17 cellular contexts compared by ENCODE assay signal in the genomic region with DNA sequence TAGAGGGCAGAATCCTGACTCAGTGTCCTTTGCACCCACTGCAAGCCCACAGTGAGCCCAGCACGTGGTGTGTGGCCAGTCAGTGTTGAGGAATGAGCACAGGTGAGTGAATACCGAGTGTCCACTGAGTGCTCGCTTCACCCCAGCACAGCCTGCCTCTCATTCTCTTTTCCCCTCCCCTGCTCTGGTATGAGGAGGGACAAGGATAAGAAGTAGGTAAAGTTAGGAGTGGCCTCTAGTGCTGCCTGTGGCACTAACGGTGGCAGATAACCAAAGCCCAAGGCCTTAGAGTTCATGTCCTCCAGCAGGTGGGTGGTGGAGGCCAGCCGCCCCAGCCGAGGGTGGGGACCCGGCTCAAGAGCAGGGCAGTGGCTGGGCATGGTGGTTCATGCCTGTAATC. TPM values are rescaled to one million over a fixed set of nuclear protein-coding genes. Genes with fewer than 3 reads are reported as not detected.
DNase-seq lines count a peak whose midpoint lies in the region; ATAC-seq and TF ChIP-seq lines count a peak whose summit lies in the region.
"Had no signal": no experiment of that assay in that cellular context is flagged by ENCODE, and none has a peak within 500 bp of the region (broad histone marks: within the 10 kb centered on the region; RNA-seq: fewer than 3 reads in every experiment).

No MANE protein-coding gene starts in this region.

- H3K79me2 ChIP-seq in OCI-LY7 (ENCODE audit: insufficient read depth, low read depth, low read length) (peaks cover 46% of the 10 kb centered on the region), PC-3 (ENCODE audit: low read length) (no peaks in the 10 kb centered on the region)

- no peak overlapping the region for H3K4me3 Mint-ChIP-seq in naive thymus-derived CD4-positive, alpha-beta T cell
- H3K4me3 Mint-ChIP-seq: H9 had no signal

- H3K4me3 ChIP-seq in heart right ventricle, result no peak overlapping the region
- peak overlapping the region; percentile 71 for H3K4me3 ChIP-seq in OCI-LY7 (ENCODE audit: low read depth, low read length, poor library complexity, severe bottlenecking)
- no peak overlapping the region for H3K4me3 ChIP-seq in upper lobe of right lung
- H3K4me3 ChIP-seq in naive thymus-derived CD4-positive, alpha-beta T cell (ENCODE audit: low read length), result no peak overlapping the region
- no peak overlapping the region for H3K4me3 ChIP-seq in PC-3 (ENCODE audit: low read length)
- H3K4me3 ChIP-seq in spleen, result no peak overlapping the region
- H3K4me3 ChIP-seq: SJSA1 had no signal

- BruUV-seq in OCI-LY7 (replicated peaks; lab: Mats Ljungman, UMichigan) (no TSS peak), PC-3 (replicated peaks; lab: Mats Ljungman, UMichigan) (no TSS peak)

- DNase-seq in Right ventricle myocardium superior (peak; percentile 5), heart right ventricle (no peak), OCI-LY7 (ENCODE audit: low spot score) (no peak), islet precursor cell (peak; percentile 52), upper lobe of right lung (no peak), PC-3 (no peak), spleen (no peak)
- no peak for DNase-seq in naive thymus-derived CD4-positive, alpha-beta T cell
- DNase-seq: NCI-H1105 treated with DMSO at 0.1 percent for 48 hours, NCI-H1694, NCI-H510A, NCI-H748 treated with DMSO at 0.1 percent for 48 hours had no signal

- H4K20me1 ChIP-seq in OCI-LY7 (ENCODE audit: insufficient read depth, low read length), result no peaks in the 10 kb centered on the region
- H4K20me1 ChIP-seq in PC-3 (ENCODE audit: low read length), result no peaks in the 10 kb centered on the region

- CTCF ChIA-PET in OCI-LY7 (lab: Charles Lee; ENCODE audit: unreplicated experiment) (interaction anchor here (0.6 kb wide), 1 partner anchor 116 kb away, joined by 3 read pairs; no protein-coding TSS in a partner anchor), PC-3 (lab: Charles Lee) (no interaction called here)
- CTCF ChIA-PET in naive thymus-derived CD4-positive, alpha-beta T cell (lab: Charles Lee), result interaction anchor here (0.7 kb wide), 1 partner anchor 26 kb away, joined by 4 read pairs; no protein-coding TSS in a partner anchor

- H3K27me3 Mint-ChIP-seq in naive thymus-derived CD4-positive, alpha-beta T cell, result peaks cover 0 to 13% (median 0%) of the 10 kb centered on the region in 5 donors

- H3K4me1 Mint-ChIP-seq in naive thymus-derived CD4-positive, alpha-beta T cell, result peaks cover 0 to 10% (median 6%) of the 10 kb centered on the region in 7 donors

- H3K36me3 Mint-ChIP-seq in naive thymus-derived CD4-positive, alpha-beta T cell, result no peaks in the 10 kb centered on the region

- no peaks in the 10 kb centered on the region for H3K9me3 ChIP-seq in heart right ventricle
- no peaks in the 10 kb centered on the region for H3K9me3 ChIP-seq in OCI-LY7 (ENCODE audit: low read length)
- H3K9me3 ChIP-seq in upper lobe of right lung, result no peaks in the 10 kb centered on the region
- no peaks in the 10 kb centered on the region for H3K9me3 ChIP-seq in naive thymus-derived CD4-positive, alpha-beta T cell (ENCODE audit: control insufficient read depth in 2 of 3, low read length in 3 of 3)
- H3K9me3 ChIP-seq in PC-3 (ENCODE audit: low read length), result no peaks in the 10 kb centered on the region
- H3K9me3 ChIP-seq in spleen, result no peaks in the 10 kb centered on the region
- H3K9me3 ChIP-seq: SJSA1 had no signal

- no peaks in the 10 kb centered on the region for H3K27me3 ChIP-seq in heart right ventricle
- no peaks in the 10 kb centered on the region for H3K27me3 ChIP-seq in upper lobe of right lung
- no peaks in the 10 kb centered on the region for H3K27me3 ChIP-seq in naive thymus-derived CD4-positive, alpha-beta T cell (ENCODE audit: control insufficient read depth in 2 of 2, insufficient read depth in 2 of 2, low read length in 2 of 2)
- H3K27me3 ChIP-seq in PC-3 (ENCODE audit: low read length), result no peaks in the 10 kb centered on the region
- peaks cover 0 to 4% (median 0%) of the 10 kb centered on the region in 7 donors for H3K27me3 ChIP-seq in spleen (replicated peaks in 1 of 7)
- H3K27me3 ChIP-seq: SJSA1 had no signal

- no peaks in the 10 kb centered on the region for H3F3A ChIP-seq in PC-3 (ENCODE audit: low read length, unreplicated experiment)

- H3K27ac ChIP-seq in heart right ventricle (no peak overlapping the region), OCI-LY7 (ENCODE audit: low read depth, low read length, poor library complexity, severe bottlenecking) (no peak overlapping the region), upper lobe of right lung (no peak overlapping the region), PC-3 (ENCODE audit: low read length) (no peak overlapping the region), spleen (no peak overlapping the region)
- H3K27ac ChIP-seq in naive thymus-derived CD4-positive, alpha-beta T cell (ENCODE audit: low read depth, low read length), result no peak overlapping the region
- H3K27ac ChIP-seq: 22Rv1, C4-2B, HL-60, SJSA1 had no signal

- no peak for TF ChIP-seq POLR2A in spleen (IDR thresholded peaks at IDR 0.05)

- POLR2A ChIA-PET in OCI-LY7 (lab: Charles Lee) (interaction anchor here (0.9 to 1.1 kb wide), 2 partner anchors 18 to 69 kb away, joined by 3 read pairs; a partner anchor contains a TSS), PC-3 (lab: Charles Lee; ENCODE audit: unreplicated experiment) (no interaction called here)
- POLR2A ChIA-PET in naive thymus-derived CD4-positive, alpha-beta T cell (lab: Charles Lee), result no interaction called here

- H3K9me3 Mint-ChIP-seq in naive thymus-derived CD4-positive, alpha-beta T cell, result no peaks in the 10 kb centered on the region

- no peak overlapping the region for H2AFZ ChIP-seq in OCI-LY7 (ENCODE audit: low read length)
- no peak overlapping the region for H2AFZ ChIP-seq in PC-3 (ENCODE audit: low read length)

- peaks cover 0 to 3% (median 0%) of the 10 kb centered on the region in 9 donors for H3K36me3 ChIP-seq in heart right ventricle
- peaks cover 67% of the 10 kb centered on the region for H3K36me3 ChIP-seq in OCI-LY7 (ENCODE audit: insufficient read depth, low read length)
- no peaks in the 10 kb centered on the region for H3K36me3 ChIP-seq in upper lobe of right lung
- H3K36me3 ChIP-seq in naive thymus-derived CD4-positive, alpha-beta T cell (ENCODE audit: control insufficient read depth in 2 of 3, insufficient read depth in 3 of 3, low read length in 3 of 3), result peaks cover 0 to under 1% (median 0%) of the 10 kb centered on the region in 3 experiments
- H3K36me3 ChIP-seq in PC-3 (ENCODE audit: low read depth, low read length), result no peaks in the 10 kb centered on the region
- peaks cover 0 to 25% (median under 1%) of the 10 kb centered on the region in 6 donors for H3K36me3 ChIP-seq in spleen
- H3K36me3 ChIP-seq: SJSA1 had no signal

- H3K4me2 ChIP-seq in OCI-LY7 (ENCODE audit: low read length) (peak overlapping the region; percentile 93), PC-3 (ENCODE audit: low read length) (no peak overlapping the region)

- H3K9me2 ChIP-seq in OCI-LY7 (ENCODE audit: insufficient read depth, low read length) (no peaks in the 10 kb centered on the region), PC-3 (replicated peaks; ENCODE audit: low read length) (no peaks in the 10 kb centered on the region)

- no peak overlapping the region for H3K27ac Mint-ChIP-seq in naive thymus-derived CD4-positive, alpha-beta T cell

- no peak for ATAC-seq in Right ventricle myocardium superior (ENCODE audit: poor library complexity)
- no peak for ATAC-seq in heart right ventricle
- peak; percentile 75 for ATAC-seq in upper lobe of right lung
- ATAC-seq in naive thymus-derived CD4-positive, alpha-beta T cell, result no peak
- ATAC-seq in PC-3, result no peak

- intact Hi-C loops in Right ventricle myocardium superior (cut with DNase I) (loop anchor here (5.0 kb wide), 1 partner anchor 67 kb away; a partner anchor contains a TSS), heart right ventricle (cut with DNase I) (loop anchor here in 4 of 10 donors (5.0 to 10.0 kb wide), 2 partner anchors 67 to 344 kb away; a partner anchor contains a TSS), OCI-LY7 (cut with micrococcal nuclease; ENCODE audit: unreplicated experiment) (no loop called here), upper lobe of right lung (cut with DNase I) (no loop called here), PC-3 (cut with micrococcal nuclease) (no loop called here), spleen (cut with DNase I; ENCODE audit: low total_unique reads) (loop anchor here (5.0 kb wide), 1 partner anchor 87 kb away; no protein-coding TSS in a partner anchor)
- intact Hi-C loops in naive thymus-derived CD4-positive, alpha-beta T cell (cut with micrococcal nuclease), result loop anchor here in 1 of 2 donors (5.0 kb wide), 2 partner anchors 37 to 347 kb away; a partner anchor contains a TSS

- H3K9ac ChIP-seq in PC-3 (ENCODE audit: low read length), result no peak overlapping the region

- H3K4me1 ChIP-seq in heart right ventricle (peaks cover 9 to 33% (median 19%) of the 10 kb centered on the region in 9 donors), OCI-LY7 (ENCODE audit: insufficient read depth, low read length, poor library complexity, severe bottlenecking) (peaks cover 51% of the 10 kb centered on the region), upper lobe of right lung (peaks cover 12% of the 10 kb centered on the region), PC-3 (ENCODE audit: insufficient read depth, low read length) (peaks cover 24% of the 10 kb centered on the region), spleen (peaks cover 9 to 33% (median 29%) of the 10 kb centered on the region in 6 donors)
- peaks cover 0 to 4% of the 10 kb centered on the region in 2 donors for H3K4me1 ChIP-seq in naive thymus-derived CD4-positive, alpha-beta T cell (ENCODE audit: control insufficient read depth in 2 of 2, insufficient read depth in 2 of 2, low read length in 2 of 2)

- no peak for TF ChIP-seq CTCF in heart right ventricle (IDR thresholded peaks at IDR 0.05)
- TF ChIP-seq CTCF in OCI-LY7 (conservative IDR thresholded peaks at IDR 0.05; ENCODE audit: low read length), result no peak
- TF ChIP-seq CTCF in upper lobe of right lung (IDR thresholded peaks at IDR 0.05), result no peak
- TF ChIP-seq CTCF in PC-3 (conservative IDR thresholded peaks at IDR 0.05; ENCODE audit: low read depth, low read length), result no peak
- TF ChIP-seq CTCF in spleen (IDR thresholded peaks at IDR 0.05 in 8 of 11, conservative IDR thresholded peaks at IDR 0.05 in 3 of 11), result no peak

- WGBS in heart right ventricle, 2 donors, result 81 to 87% methylated on average over 7 of the region's 7 CpGs
- WGBS in spleen, 5 donors, result 76 to 90% (median 82%) methylated on average over 7 of the region's 7 CpGs

RNA-seq across cellular contexts. Expression of a gene that starts 38.0 kb away (rescaled TPM):
- total RNA-seq in Right ventricle myocardium superior (15.3 TPM), heart right ventricle (10 to 100 TPM in 4 of 10 donors, 1 to 10 TPM in 6; 6.6 to 28.3 (median 7.7) TPM), OCI-LY7 (2022) (91.6 and 108 TPM in 2 replicates), upper lobe of right lung (78.4 TPM), PC-3 (2014; rRNA removed) (7.8 and 18.7 TPM in 2 replicates), spleen (100 to 1,000 TPM in 1 of 7 donors, 10 to 100 TPM in 6; 42.7 to 100 (median 59.6) TPM)
- polyA plus RNA-seq in heart right ventricle (10 to 100 TPM in 1 of 2 donors, 1 to 10 TPM in 1; 8.6 to 11.5 TPM), spleen (10 to 100 TPM; 22.2 to 50.0 (median 31.9) TPM)
- 9.5 and 13.3 TPM in 2 replicates for total RNA-seq in OCI-LY7 (2014; rRNA removed; shearing (Covaris generic))
- total RNA-seq in naive thymus-derived CD4-positive, alpha-beta T cell, result 10 to 100 TPM; 10.2 to 72.8 (median 18.7) TPM
- polyA plus RNA-seq in naive thymus-derived CD4-positive, alpha-beta T cell, result 10 to 100 TPM in 1 of 2 donors, 1 to 10 TPM in 1; 7.7 to 17.5 TPM

RNA-seq across cellular contexts. Expression of a gene that starts 56.8 kb away (rescaled TPM):
- total RNA-seq in Right ventricle myocardium superior, result 43.6 TPM
- total RNA-seq in heart right ventricle, result 10 to 100 TPM; 16.5 to 81.8 (median 25.1) TPM
- 10 to 100 TPM; 54.6 to 91.4 TPM for polyA plus RNA-seq in heart right ventricle
- 248 and 325 TPM in 2 replicates for total RNA-seq in OCI-LY7 (2014; rRNA removed; shearing (Covaris generic))
- 386 and 415 TPM in 2 replicates for total RNA-seq in OCI-LY7 (2022)
- 432 TPM for total RNA-seq in upper lobe of right lung
- total RNA-seq in naive thymus-derived CD4-positive, alpha-beta T cell, result 100 to 1,000 TPM in 3 of 5 experiments, 10 to 100 TPM in 2; 83.5 to 333 (median 121) TPM
- 10 to 100 TPM; 60.7 to 63.4 TPM for polyA plus RNA-seq in naive thymus-derived CD4-positive, alpha-beta T cell
- total RNA-seq in PC-3 (2014; rRNA removed), result 380 and 486 TPM in 2 replicates
- total RNA-seq in spleen, result 100 to 1,000 TPM; 253 to 490 (median 287) TPM
- polyA plus RNA-seq in spleen, result 100 to 1,000 TPM; 110 to 195 (median 137) TPM

Comparison
In these comparisons a context has a peak if more than half of its experiments do, and no peak if none do; other contexts are left out.
1. DNase-seq: peak in Right ventricle myocardium superior (single experiment) and islet precursor cell (single experiment); none in heart right ventricle (0 of 2), OCI-LY7 (single experiment), upper lobe of right lung (single experiment), naive thymus-derived CD4-positive, alpha-beta T cell (0 of 9), PC-3 (single experiment) and spleen (single experiment).
2. intact Hi-C loops: an anchor here in Right ventricle myocardium superior (5.0 kb wide) and spleen (5.0 kb wide); none called in OCI-LY7, upper lobe of right lung and PC-3.